ENCODE assay signal across 8 cellular contexts in the genomic region with DNA sequence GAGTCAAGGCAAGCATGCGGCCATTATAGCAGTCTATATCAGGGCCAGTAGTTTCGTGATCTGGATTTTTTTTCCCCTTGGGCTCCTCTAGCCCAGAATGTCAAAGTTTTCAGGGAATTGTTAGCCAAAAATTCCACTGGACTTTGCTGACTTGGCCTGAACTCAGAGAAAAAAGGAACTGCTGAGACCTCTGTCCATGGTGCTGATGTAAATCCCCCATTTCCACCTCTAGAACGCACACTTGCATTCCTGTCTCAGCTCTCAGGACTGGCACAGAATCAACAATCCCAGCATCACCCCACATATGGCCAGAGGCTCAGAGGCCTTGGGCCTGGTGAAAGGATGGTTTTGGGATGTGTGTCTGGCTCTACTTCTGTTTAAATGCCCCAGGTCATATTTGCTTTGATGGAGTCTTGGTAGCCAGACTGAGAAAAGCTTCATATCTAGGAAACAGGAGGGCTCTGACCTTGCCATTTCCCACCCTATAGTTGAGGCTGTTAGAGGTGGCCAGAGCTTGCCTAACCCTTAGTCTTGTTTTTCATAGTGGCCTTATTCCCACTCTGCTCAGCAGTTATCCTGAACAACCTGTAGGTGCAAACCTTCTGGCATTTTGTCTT. TPM values are rescaled to one million over a fixed set of nuclear protein-coding genes. Genes with fewer than 3 reads are reported as not detected.
DNase-seq lines count a peak whose midpoint lies in the region; ATAC-seq, FAIRE-seq and TF ChIP-seq lines count a peak whose summit lies in the region.

No MANE protein-coding gene starts in this region.

- H3K27me3 ChIP-seq in DND-41 (ENCODE audit: insufficient read depth, low read length, poor library complexity) (no peaks in the 10 kb centered on the region), keratinocyte (ENCODE audit: control insufficient read depth, extremely low read depth, insufficient read depth, low read length) (no peaks in the 10 kb centered on the region), vagina (no peaks in the 10 kb centered on the region)

- H3K27ac ChIP-seq in DND-41 (ENCODE audit: low read length) (no peak overlapping the region), keratinocyte (ENCODE audit: control insufficient read depth, insufficient read depth, low read length) (no peak overlapping the region), vagina (no peak overlapping the region)

- H3K79me2 ChIP-seq in DND-41 (ENCODE audit: insufficient read depth, low read length) (no peaks in the 10 kb centered on the region), keratinocyte (ENCODE audit: control insufficient read depth, insufficient read depth, low read length) (no peaks in the 10 kb centered on the region)

- H3K4me2 ChIP-seq in DND-41 (ENCODE audit: insufficient read depth, low read length) (no peak overlapping the region), keratinocyte (ENCODE audit: control insufficient read depth, extremely low read depth, insufficient read depth, low read depth, low read length) (no peak overlapping the region)

- H3K9me3 ChIP-seq in DND-41 (ENCODE audit: insufficient read depth, low read length, severe bottlenecking) (no peaks in the 10 kb centered on the region), keratinocyte (ENCODE audit: control insufficient read depth, low read depth, low read length) (no peaks in the 10 kb centered on the region), vagina (no peaks in the 10 kb centered on the region)

- dilution Hi-C loops in keratinocyte (cut with MboI; ENCODE audit: extremely low pct_ligation_motif_present, low sequenced_read_pairs), result loop anchor here (5.0 kb wide), 1 partner anchor 241 kb away; no protein-coding TSS in a partner anchor

- no peak overlapping the region for H3K4me3 ChIP-seq in DND-41 (ENCODE audit: low read depth in 1 of 2, low read length in 2 of 2)
- H3K4me3 ChIP-seq in keratinocyte (ENCODE audit: control insufficient read depth in 2 of 3, extremely low read depth in 1 of 3, insufficient read depth in 2 of 3, low read depth in 1 of 3, low read length in 3 of 3), result no peak overlapping the region
- H3K4me3 ChIP-seq in vagina, result no peak overlapping the region

- intact Hi-C loops in vagina (cut with DNase I), result no loop called here

- no peak overlapping the region for H3K9ac ChIP-seq in DND-41 (ENCODE audit: low read depth, low read length)
- H3K9ac ChIP-seq in keratinocyte (ENCODE audit: control insufficient read depth, extremely low read depth, insufficient read depth, low read length), result no peak overlapping the region

- H2AFZ ChIP-seq in DND-41 (ENCODE audit: low read depth, low read length) (no peak overlapping the region), keratinocyte (ENCODE audit: control insufficient read depth, low read length) (no peak overlapping the region)

- peak; percentile 77 for ATAC-seq in DND-41 (ENCODE audit: insufficient read depth, low read depth)
- ATAC-seq in HG02884 (IDR thresholded peaks at IDR 0.05; ENCODE audit: unreplicated experiment), result no peak
- ATAC-seq in GM21529 (IDR thresholded peaks at IDR 0.05; ENCODE audit: unreplicated experiment), result no peak

- H4K20me1 ChIP-seq in DND-41 (ENCODE audit: insufficient read depth, low read length) (no peaks in the 10 kb centered on the region), keratinocyte (ENCODE audit: control insufficient read depth, extremely low read depth, insufficient read depth, low read length) (no peaks in the 10 kb centered on the region)

- H3K36me3 ChIP-seq in DND-41 (ENCODE audit: insufficient read depth, low read length) (no peaks in the 10 kb centered on the region), keratinocyte (ENCODE audit: control insufficient read depth in 2 of 2, extremely low read depth in 1 of 2, insufficient read depth in 2 of 2, low read length in 2 of 2) (no peaks in the 10 kb centered on the region), vagina (no peaks in the 10 kb centered on the region)

- H3K4me1 ChIP-seq in DND-41 (ENCODE audit: insufficient read depth, low read length), result no peaks in the 10 kb centered on the region
- no peaks in the 10 kb centered on the region for H3K4me1 ChIP-seq in keratinocyte (ENCODE audit: control insufficient read depth, extremely low read depth, insufficient read depth, low read length)
- H3K4me1 ChIP-seq in vagina, result no peaks in the 10 kb centered on the region

- no peak for TF ChIP-seq POLR2A in vagina (IDR thresholded peaks at IDR 0.05)

- DNase-seq in DND-41 (peak; percentile 55), Kasumi-1 (lab: John Stamatoyannopoulos, UW) (peak; percentile 60 to 69), amniotic stem cell (lab: John Stamatoyannopoulos, UW) (peak; percentile 2), keratinocyte (ENCODE audit: low read depth, low spot score) (no peak), GM19238 (ENCODE audit: insufficient read length, low spot score) (no peak), vagina (ENCODE audit: extremely low spot score in 2 of 2) (no peak)

- TF ChIP-seq CTCF in DND-41 (IDR thresholded peaks at IDR 0.05; ENCODE audit: borderline replicate concordance, extremely low read depth, low read length, poor library complexity, severe bottlenecking) (peak; percentile 74), keratinocyte (optimal IDR thresholded peaks at IDR 0.05 in 1 of 3, IDR thresholded peaks at IDR 0.05 in 1 of 3, conservative IDR thresholded peaks at IDR 0.05 in 1 of 3; ENCODE audit: extremely low read depth in 1 of 3, insufficient read depth in 2 of 3, low read length in 3 of 3) (peak; percentile 61 to 74 (median 63)), vagina (IDR thresholded peaks at IDR 0.05) (no peak)

- no peaks in the 10 kb centered on the region for H3K9me1 ChIP-seq in keratinocyte (ENCODE audit: control insufficient read depth, extremely low read depth, insufficient read depth, low read length)

- FAIRE-seq in keratinocyte (lab: Jason Lieb, UNC), result peak; percentile 77

RNA-seq across cellular contexts. Expression of a gene that starts 16.9 kb away (rescaled TPM):
- polyA plus RNA-seq in keratinocyte, result 47.8 to 61.8 TPM (median 59.9 TPM) in 3 replicates
- polyA plus RNA-seq in keratinocyte (2011; ENCODE audit: low read depth), result 44.5 TPM
- polyA plus RNA-seq in keratinocyte (2011; cell fraction: cytosol; rRNA removed), result 50.0 and 86.6 TPM in 2 replicates
- 49.6 and 50.9 TPM in 2 replicates for polyA plus RNA-seq in keratinocyte (2011; cell fraction: nucleus; rRNA removed)
- polyA plus RNA-seq in keratinocyte (2012; ENCODE audit: low replicate concordance), result 29.5 and 44.5 TPM in 2 replicates
- polyA minus RNA-seq in keratinocyte, result 31.4 to 72.8 TPM (median 51.9 TPM) in 3 replicates
- polyA minus RNA-seq in keratinocyte (2011; cell fraction: cytosol; rRNA and poly(A)+ RNA removed), result 47.4 TPM
- 28.1 and 49.9 TPM in 2 replicates for polyA minus RNA-seq in keratinocyte (2011; cell fraction: nucleus; rRNA and poly(A)+ RNA removed)
- total RNA-seq in vagina, result 67.3 TPM

Comparison
In these comparisons a context has a peak if more than half of its experiments do, and no peak if none do; other contexts are left out.
1. DNase-seq: peak in DND-41 (single experiment), Kasumi-1 (2 of 2) and amniotic stem cell (single experiment); none in keratinocyte (single experiment), GM19238 (single experiment) and vagina (0 of 2).
2. CTCF ChIP-seq: peak in DND-41 (single experiment) and keratinocyte (3 of 3); none in vagina (0 of 3).